Comparison of ENCODE assay signal across 16 cellular contexts in genomic region chr4:108624263-108625056, GRCh38. TPM values are rescaled to one million over a fixed set of nuclear protein-coding genes. Genes with fewer than 3 reads are reported as not detected.
DNase-seq lines count a peak whose midpoint lies in the region; ATAC-seq, FAIRE-seq and TF ChIP-seq lines count a peak whose summit lies in the region.
"Had no signal": no experiment of that assay in that cellular context is flagged by ENCODE, and none has a peak within 500 bp of the region (broad histone marks: within the 10 kb centered on the region; RNA-seq: fewer than 3 reads in every experiment).

No MANE protein-coding gene starts in this region.

- no peak overlapping the region for H2AFZ ChIP-seq in endothelial cell of umbilical vein (ENCODE audit: low read depth, low read length)

- dilution Hi-C loops in endothelial cell of umbilical vein (cut with MboI; ENCODE audit: extremely low pct_ligation_motif_present, low sequenced_read_pairs): no loop called here

- peaks cover 46% of the 10 kb centered on the region for H3K79me2 ChIP-seq in endothelial cell of umbilical vein (ENCODE audit: control insufficient read depth, insufficient read depth, low read length)

- peak overlapping the region; percentile 16 for H3K9ac ChIP-seq in SK-N-MC (ENCODE audit: insufficient read length)
- H3K9ac ChIP-seq in endothelial cell of umbilical vein (replicated peaks; ENCODE audit: extremely low read depth, insufficient read depth, low read length): no peak overlapping the region

- H3K27ac Mint-ChIP-seq in activated T-cell treated with anti-CD3 and anti-CD28 coated beads, Interleukin-2, amount 50 U/mL, for 72 hours: peak overlapping the region; percentile 96
- peak overlapping the region; percentile 57 for H3K27ac Mint-ChIP-seq in stimulated activated memory B cell treated with anti-CD40 and anti-IgM and Interleukin-4, amounts not matched to agents 10 μg/mL and 1 μg/mL and 100 μg/mL, for 72 hours

- POLR2A ChIA-PET in endothelial cell of umbilical vein (lab: Charles Lee): interaction anchor here (2.7 kb wide), 1 partner anchor 26 kb away, joined by 11 read pairs; the partner anchor contains the start of gene OSTC

- H3K4me3 Mint-ChIP-seq in activated T-cell treated with anti-CD3 and anti-CD28 coated beads, Interleukin-2, amount 50 U/mL, for 72 hours: peak overlapping the region; percentile 83 to 100
- peak overlapping the region; percentile 3 for H3K4me3 Mint-ChIP-seq in stimulated activated memory B cell treated with anti-CD40 and anti-IgM and Interleukin-4, amounts not matched to agents 10 μg/mL and 1 μg/mL and 100 μg/mL, for 72 hours

- H3K4me3 ChIP-seq in SK-N-MC (peak overlapping the region; percentile 46), endothelial cell of umbilical vein (replicated peaks in 1 of 3; ENCODE audit: insufficient read depth in 1 of 3, low read depth in 1 of 3, low read length in 3 of 3) (no peak overlapping the region), psoas muscle (no peak overlapping the region)
- H3K4me3 ChIP-seq: lung, ovary had no signal

- peaks cover 31 to 54% of the 10 kb centered on the region in 2 donors for H3K36me3 Mint-ChIP-seq in activated T-cell treated with anti-CD3 and anti-CD28 coated beads, Interleukin-2, amount 50 U/mL, for 72 hours (ENCODE audit: insufficient read depth in 2 of 2)
- peaks cover 58% of the 10 kb centered on the region for H3K36me3 Mint-ChIP-seq in stimulated activated memory B cell treated with anti-CD40 and anti-IgM and Interleukin-4, amounts not matched to agents 10 μg/mL and 1 μg/mL and 100 μg/mL, for 72 hours

- no TSS peak for BruUV-seq in endothelial cell of umbilical vein (replicated peaks; lab: Mats Ljungman, UMichigan)

- CTCF ChIA-PET in endothelial cell of umbilical vein (lab: Charles Lee): interaction anchor here (0.9 to 1.7 kb wide), 3 partner anchors 9 to 52 kb away, joined by 3 to 4 read pairs (median 3); no protein-coding TSS in a partner anchor

- TF ChIP-seq POLR2A in endothelial cell of umbilical vein (IDR thresholded peaks at IDR 0.05; ENCODE audit: low read depth, low read length): no peak

- TF ChIP-seq CTCF in endothelial cell of umbilical vein (IDR thresholded peaks at IDR 0.05; ENCODE audit: extremely low read depth in 1 of 2, insufficient read depth in 1 of 2, low read depth in 1 of 2, low read length in 2 of 2) (no peak), psoas muscle (IDR thresholded peaks at IDR 0.05) (no peak)

- no peak for DNase-seq in activated T-cell treated with anti-CD3 and anti-CD28 coated beads, Interleukin-2, amount 50 U/mL, for 72 hours
- DNase-seq in activated T-cell treated with anti-CD3 and anti-CD28 coated beads, Interleukin-2, amount 50 U/mL, for 48 hours: no peak
- DNase-seq in SK-N-MC (ENCODE audit: low read depth, low spot score) (no peak), endothelial cell of umbilical vein (ENCODE audit: low read depth, low spot score) (no peak), GM03348 (ENCODE audit: low spot score) (no peak), KG1 (lab: John Stamatoyannopoulos, UW) (no peak), psoas muscle (no peak)
- DNase-seq: Karpas-422; NCI-H1694; NCI-H524; ovary; stimulated activated CD4-positive, alpha-beta T cell treated with anti-CD3 and anti-CD28 coated beads, Interleukin-15, amount 100 ng/mL, for 24 hours; trophoblast cell had no signal

- H3K9me1 ChIP-seq in endothelial cell of umbilical vein (replicated peaks; ENCODE audit: control insufficient read depth, extremely low read depth, insufficient read depth, low read length): no peaks in the 10 kb centered on the region

- FAIRE-seq in endothelial cell of umbilical vein (lab: Jason Lieb, UNC): no peak

- ATAC-seq in activated T-cell treated with anti-CD3 and anti-CD28 coated beads, Interleukin-2, amount 50 U/mL, for 72 hours (replicated peaks in 1 of 2): no peak
- ATAC-seq in stimulated activated memory B cell treated with anti-CD40 and anti-IgM and Interleukin-4, amounts not matched to agents 10 μg/mL and 1 μg/mL and 100 μg/mL, for 72 hours: no peak
- no peak for ATAC-seq in psoas muscle
- ATAC-seq: Panc1 had no signal

- intact Hi-C loops in endothelial cell of umbilical vein (cut with micrococcal nuclease) (no loop called here), psoas muscle (cut with DNase I) (no loop called here)

- H3K36me3 ChIP-seq in SK-N-MC (ENCODE audit: insufficient read depth, low read length): peaks cover 85% of the 10 kb centered on the region
- H3K36me3 ChIP-seq in endothelial cell of umbilical vein (ENCODE audit: control insufficient read depth in 2 of 2, extremely low read depth in 1 of 2, insufficient read depth in 2 of 2, low read length in 2 of 2): peaks cover 19 to 34% of the 10 kb centered on the region in 2 experiments
- H3K36me3 ChIP-seq in psoas muscle (ENCODE audit: insufficient read depth in 1 of 2, low read depth in 1 of 2): peaks cover 17 to 78% of the 10 kb centered on the region in 2 donors
- H3K36me3 ChIP-seq: ovary had no signal

- no peaks in the 10 kb centered on the region for H3K9me3 Mint-ChIP-seq in activated T-cell treated with anti-CD3 and anti-CD28 coated beads, Interleukin-2, amount 50 U/mL, for 72 hours
- H3K9me3 Mint-ChIP-seq in stimulated activated memory B cell treated with anti-CD40 and anti-IgM and Interleukin-4, amounts not matched to agents 10 μg/mL and 1 μg/mL and 100 μg/mL, for 72 hours: no peaks in the 10 kb centered on the region

- peaks cover 23% of the 10 kb centered on the region for H3K4me1 ChIP-seq in endothelial cell of umbilical vein (ENCODE audit: control insufficient read depth, extremely low read depth, insufficient read depth, low read length)
- H3K4me1 ChIP-seq in psoas muscle: peaks cover 17% of the 10 kb centered on the region

- peaks cover 47% of the 10 kb centered on the region for H3K4me1 Mint-ChIP-seq in activated T-cell treated with anti-CD3 and anti-CD28 coated beads, Interleukin-2, amount 50 U/mL, for 72 hours (ENCODE audit: low read depth)
- peaks cover 45% of the 10 kb centered on the region for H3K4me1 Mint-ChIP-seq in stimulated activated memory B cell treated with anti-CD40 and anti-IgM and Interleukin-4, amounts not matched to agents 10 μg/mL and 1 μg/mL and 100 μg/mL, for 72 hours

- no peaks in the 10 kb centered on the region for H3K9me3 ChIP-seq in SK-N-MC (ENCODE audit: low read depth, low read length)
- no peaks in the 10 kb centered on the region for H3K9me3 ChIP-seq in endothelial cell of umbilical vein (replicated peaks; ENCODE audit: control insufficient read depth, insufficient read depth, low read length)
- H3K9me3 ChIP-seq in psoas muscle: no peaks in the 10 kb centered on the region
- H3K9me3 ChIP-seq: ovary had no signal

- 62 to 70% (median 63%) methylated on average over 2 of the region's 2 CpGs for WGBS in psoas muscle, 3 donors

- H3K4me2 ChIP-seq in endothelial cell of umbilical vein (ENCODE audit: insufficient read depth, low read length): peak overlapping the region; percentile 9

- H4K20me1 ChIP-seq in endothelial cell of umbilical vein (replicated peaks; ENCODE audit: control insufficient read depth, extremely low read depth, insufficient read depth, low read length): no peaks in the 10 kb centered on the region

- H3K27me3 Mint-ChIP-seq in activated T-cell treated with anti-CD3 and anti-CD28 coated beads, Interleukin-2, amount 50 U/mL, for 72 hours (ENCODE audit: low read depth): no peaks in the 10 kb centered on the region
- no peaks in the 10 kb centered on the region for H3K27me3 Mint-ChIP-seq in stimulated activated memory B cell treated with anti-CD40 and anti-IgM and Interleukin-4, amounts not matched to agents 10 μg/mL and 1 μg/mL and 100 μg/mL, for 72 hours

- 0 out of 2 replicates have a peak overlapping the region, but pooled peaks have one; percentile 15 for H3K27ac ChIP-seq in SK-N-MC
- H3K27ac ChIP-seq in endothelial cell of umbilical vein (ENCODE audit: insufficient read depth, low read depth, low read length): no peak overlapping the region
- no peak overlapping the region for H3K27ac ChIP-seq in psoas muscle
- H3K27ac ChIP-seq: ovary had no signal

- H3K27me3 ChIP-seq in endothelial cell of umbilical vein (ENCODE audit: control insufficient read depth in 2 of 2, insufficient read depth in 2 of 2, low read length in 2 of 2): no peaks in the 10 kb centered on the region
- no peaks in the 10 kb centered on the region for H3K27me3 ChIP-seq in psoas muscle (ENCODE audit: insufficient read depth in 3 of 3, low read length in 2 of 3)
- H3K27me3 ChIP-seq: ovary had no signal

TF ChIP-seq in endothelial cell of umbilical vein, 7 proteins besides CTCF, POLR2A, EP300 and RAD21 (continues in another document):
- no peak for TF ChIP-seq JUN (IDR thresholded peaks at IDR 0.05; ENCODE audit: borderline replicate concordance, insufficient read depth, insufficient read length, low read depth)
- no peak for TF ChIP-seq GATA2 (IDR thresholded peaks at IDR 0.05; ENCODE audit: insufficient read depth, insufficient read length, low read depth, low read length)

RNA-seq across cellular contexts. Expression of gene RPL34, which starts 4.1 kb away (rescaled TPM):
- total RNA-seq in activated T-cell treated with anti-CD3 and anti-CD28 coated beads, Interleukin-2, amount 50 U/mL, for 72 hours: 1,000 to 10,000 TPM; 1,826 to 1,920 TPM
- total RNA-seq in endothelial cell of umbilical vein: 1,114 and 1,139 TPM in 2 replicates
- 1,873 and 2,397 TPM in 2 replicates for polyA plus RNA-seq in endothelial cell of umbilical vein
- polyA plus RNA-seq in endothelial cell of umbilical vein (2011; cell fraction: cytosol; rRNA removed): 2,859 and 3,051 TPM in 2 replicates
- 533 and 652 TPM in 2 replicates for polyA plus RNA-seq in endothelial cell of umbilical vein (2011; cell fraction: nucleus; rRNA removed)
- polyA plus RNA-seq in endothelial cell of umbilical vein (2012): 2,484 and 2,696 TPM in 2 replicates
- polyA minus RNA-seq in endothelial cell of umbilical vein: 299 and 394 TPM in 2 replicates
- polyA minus RNA-seq in endothelial cell of umbilical vein (2011; cell fraction: cytosol; rRNA and poly(A)+ RNA removed): 109 TPM
- polyA minus RNA-seq in endothelial cell of umbilical vein (2011; cell fraction: nucleus; rRNA and poly(A)+ RNA removed): 99.4 and 112 TPM in 2 replicates
- total RNA-seq in psoas muscle: 100 to 1,000 TPM; 614 to 727 (median 691) TPM
- polyA plus RNA-seq in psoas muscle: 1,000 to 10,000 TPM; 1,899 to 2,947 (median 2,473) TPM

RNA-seq across cellular contexts. Expression of gene OSTC, which starts 25.9 kb away (rescaled TPM):
- total RNA-seq in activated T-cell treated with anti-CD3 and anti-CD28 coated beads, Interleukin-2, amount 50 U/mL, for 72 hours: 10 to 100 TPM; 83.1 to 87.7 TPM
- total RNA-seq in endothelial cell of umbilical vein: 196 and 209 TPM in 2 replicates
- polyA plus RNA-seq in endothelial cell of umbilical vein: 200 and 310 TPM in 2 replicates
- 191 and 192 TPM in 2 replicates for polyA plus RNA-seq in endothelial cell of umbilical vein (2011; cell fraction: cytosol; rRNA removed)
- polyA plus RNA-seq in endothelial cell of umbilical vein (2011; cell fraction: nucleus; rRNA removed): 73.7 and 75.3 TPM in 2 replicates
- polyA plus RNA-seq in endothelial cell of umbilical vein (2012): 243 and 289 TPM in 2 replicates
- polyA minus RNA-seq in endothelial cell of umbilical vein: 162 and 178 TPM in 2 replicates
- polyA minus RNA-seq in endothelial cell of umbilical vein (2011; cell fraction: cytosol; rRNA and poly(A)+ RNA removed): 28.0 TPM
- 32.5 and 49.3 TPM in 2 replicates for polyA minus RNA-seq in endothelial cell of umbilical vein (2011; cell fraction: nucleus; rRNA and poly(A)+ RNA removed)
- total RNA-seq in psoas muscle: 10 to 100 TPM; 17.6 to 29.8 (median 21.2) TPM
- 10 to 100 TPM; 34.6 to 86.3 (median 51.0) TPM for polyA plus RNA-seq in psoas muscle
